ENCODE assay signal across 14 cellular contexts in genomic region chr17:76869878-76870714, GRCh38. TPM values are rescaled to one million over a fixed set of nuclear protein-coding genes. Genes with fewer than 3 reads are reported as not detected.
A peak's percentile ranks its signal among the peaks of the same experiment; 100 is the strongest.
DNase-seq lines count a peak whose midpoint lies in the region; ATAC-seq, FAIRE-seq and TF ChIP-seq lines count a peak whose summit lies in the region.
"Had no signal": no experiment of that assay in that cellular context is flagged by ENCODE, and none has a peak within 500 bp of the region (broad histone marks: within the 10 kb centered on the region; RNA-seq: fewer than 3 reads in every experiment).

No MANE protein-coding gene starts in this region.

- no peaks in the 10 kb centered on the region for H3K79me2 ChIP-seq in GM12878 (ENCODE audit: control insufficient read depth, insufficient read depth, low read length)

- RAD21 ChIA-PET in GM12878 (lab: Charles Lee; ENCODE audit: unreplicated experiment): interaction anchor here (2.2 kb wide), 1 partner anchor 196 kb away, joined by 5 read pairs; no protein-coding TSS in a partner anchor

- H4K20me1 ChIP-seq in GM12878 (ENCODE audit: control insufficient read depth, insufficient read depth): no peaks in the 10 kb centered on the region

- H3K4me3 ChIP-seq in HEK293 (ENCODE audit: low read depth, low read length): no peak overlapping the region
- no peak overlapping the region for H3K4me3 ChIP-seq in GM12878
- peak overlapping the region; percentile 43 for H3K4me3 ChIP-seq in kidney epithelial cell (ENCODE audit: low read depth, low read length)
- peak overlapping the region in 1 of 2 donors; percentile 2 for H3K4me3 ChIP-seq in tibial artery

- TF ChIP-seq POLR2A in GM12878 (IDR thresholded peaks at IDR 0.05; ENCODE audit: low read depth, low read length): no peak

- intact Hi-C loops in GM12878 (cut with micrococcal nuclease; ENCODE audit: unreplicated experiment) (loop anchor here (2.0 to 10.0 kb wide), 2 partner anchors 187 to 375 kb away; no protein-coding TSS in a partner anchor), tibial artery (cut with DNase I; ENCODE audit: low total_unique reads) (loop anchor here (5.0 to 10.0 kb wide), 2 partner anchors 187 to 375 kb away; no protein-coding TSS in a partner anchor)

- H3K27ac Mint-ChIP-seq in activated CD4-positive, alpha-beta T cell treated with anti-CD3 and anti-CD28 coated beads, Interleukin-2, amount 10 ng/mL, durations not matched to agents 7 days and 5 days: no peak overlapping the region
- H3K27ac Mint-ChIP-seq: natural killer cell had no signal

- H3K9me3 ChIP-seq in HEK293 (ENCODE audit: control insufficient read depth, insufficient read depth, low read depth, low read length) (no peaks in the 10 kb centered on the region), GM12878 (replicated peaks; ENCODE audit: control insufficient read depth, insufficient read depth, low read length) (peaks cover 3% of the 10 kb centered on the region; the same call in 1 of the 3 replicates), tibial artery (no peaks in the 10 kb centered on the region)

- WGBS in GM12878 (ENCODE audit: insufficient coverage, insufficient replicate concordance, low lambda C conversion rate, missing lambda C conversion rate): 25% methylated on average over 50 of the region's 58 CpGs

- H3K4me3 Mint-ChIP-seq in activated CD4-positive, alpha-beta T cell treated with anti-CD3 and anti-CD28 coated beads, Interleukin-2, amount 10 ng/mL, durations not matched to agents 7 days and 5 days: no peak overlapping the region
- H3K4me3 Mint-ChIP-seq: natural killer cell had no signal

- BruUV-seq in GM12878 (replicated peaks; lab: Mats Ljungman, UMichigan): no TSS peak

- CTCF ChIA-PET in HEK293 (lab: Yijun Ruan, JAX) (interaction anchor here (0.6 to 3.8 kb wide), 5 partner anchors 19 to 1143 kb away, joined by 4 to 61 read pairs (median 4); no protein-coding TSS in a partner anchor), GM12878 (lab: Yijun Ruan, JAX) (interaction anchor here (1.0 to 3.7 kb wide), 4 partner anchors 10 to 196 kb away, joined by 3 to 16 read pairs (median 4); no protein-coding TSS in a partner anchor)
- CTCF ChIA-PET in activated CD4-positive, alpha-beta T cell treated with anti-CD3 and anti-CD28 coated beads, Interleukin-2, amount 10 ng/mL, durations not matched to agents 7 days and 5 days (lab: Charles Lee): interaction anchor here (0.8 to 2.2 kb wide), 2 partner anchors 186 to 199 kb away, joined by 3 to 9 read pairs; no protein-coding TSS in a partner anchor

- peaks cover 34% of the 10 kb centered on the region for H3K27me3 Mint-ChIP-seq in activated CD4-positive, alpha-beta T cell treated with anti-CD3 and anti-CD28 coated beads, Interleukin-2, amount 10 ng/mL, durations not matched to agents 7 days and 5 days

- H2AFZ ChIP-seq in GM12878 (ENCODE audit: control insufficient read depth, low read depth, low read length): no peak overlapping the region

- TF ChIP-seq EP300 in GM12878 (IDR thresholded peaks at IDR 0.05; ENCODE audit: borderline replicate concordance in 1 of 2, control insufficient read depth in 1 of 2, low read depth in 2 of 2, low read length in 2 of 2): no peak

- no peak for TF ChIP-seq CTCF in HEK293 (tag by site-specific recombination; IDR thresholded peaks at IDR 0.05)
- TF ChIP-seq CTCF in GM12878 (IDR thresholded peaks at IDR 0.05 in 2 of 3, conservative IDR thresholded peaks at IDR 0.05 in 1 of 3; ENCODE audit: control insufficient read depth in 2 of 3, extremely low read depth in 1 of 3, insufficient read depth in 1 of 3, low read depth in 3 of 3, low read length in 3 of 3): no peak
- no peak for TF ChIP-seq CTCF in kidney epithelial cell (IDR thresholded peaks at IDR 0.05; ENCODE audit: insufficient read depth, low read length, poor library complexity, severe bottlenecking)
- no peak for TF ChIP-seq CTCF in tibial artery (IDR thresholded peaks at IDR 0.05)

- H3K36me3 ChIP-seq in HEK293 (ENCODE audit: control insufficient read depth in 2 of 2, insufficient read depth in 1 of 2, low read length in 2 of 2): peaks cover 0 to 18% of the 10 kb centered on the region in 2 experiments; a peak in 1 of 3 replicates
- no peaks in the 10 kb centered on the region for H3K36me3 ChIP-seq in GM12878 (ENCODE audit: control insufficient read depth in 2 of 2, insufficient read depth in 2 of 2, low read length in 1 of 2)
- no peaks in the 10 kb centered on the region for H3K36me3 ChIP-seq in kidney epithelial cell (ENCODE audit: control insufficient read depth, insufficient read depth, low read length)
- no peaks in the 10 kb centered on the region for H3K36me3 ChIP-seq in tibial artery

- H3K4me2 ChIP-seq in GM12878 (ENCODE audit: control insufficient read depth, insufficient read depth): no peak overlapping the region

- H3K27me3 ChIP-seq in GM12878 (replicated peaks in 1 of 2; ENCODE audit: control insufficient read depth in 2 of 2, insufficient read depth in 2 of 2, low read length in 1 of 2) (peaks cover 0 to 5% of the 10 kb centered on the region in 2 experiments; a peak in 3 of 4 replicates), kidney epithelial cell (ENCODE audit: control insufficient read depth, insufficient read depth, low read length) (peaks cover 18% of the 10 kb centered on the region), tibial artery (peaks cover 6 to 82% of the 10 kb centered on the region in 2 donors)

- DNase-seq in AG08396 (ENCODE audit: low spot score) (peak; percentile 64), GM12878 (ENCODE audit: low read depth, low spot score) (no peak), kidney epithelial cell (ENCODE audit: low read depth) (no peak), T-helper 9 cell (no peak), tibial artery (no peak), NCI-H774 (lab: John Stamatoyannopoulos, UW) (no peak)
- DNase-seq in activated CD4-positive, alpha-beta T cell treated with anti-CD3 and anti-CD28 coated beads, Interleukin-2, amount 10 ng/mL, durations not matched to agents 7 days and 5 days: no peak
- DNase-seq: GDM1; natural killer cell; NCI-H446 treated with DMSO at 0.1 percent for 48 hours; SHP77; stimulated activated CD4-positive, alpha-beta T cell treated with anti-CD3 and anti-CD28 coated beads, Interleukin-15, amount 100 ng/mL, for 24 hours had no signal

- H3K9ac ChIP-seq in GM12878 (ENCODE audit: control insufficient read depth, insufficient read depth, low read length): no peak overlapping the region

- SMC1A ChIA-PET in GM12878 (lab: Charles Lee; ENCODE audit: uncharacterized antibody, unreplicated experiment): no interaction called here

- H3K27ac ChIP-seq in HEK293 (ENCODE audit: extremely low read depth, low read depth, low read length) (no peak overlapping the region), GM12878 (ENCODE audit: control insufficient read depth, insufficient read depth) (no peak overlapping the region), tibial artery (no peak overlapping the region)

- FAIRE-seq in GM12878 (lab: Jason Lieb, UNC): no peak
- FAIRE-seq: keratinocyte had no signal

- POLR2A ChIA-PET in HEK293 (lab: Yijun Ruan, JAX): no interaction called here
- POLR2A ChIA-PET in GM12878 (lab: Charles Lee): no interaction called here
- POLR2A ChIA-PET in activated CD4-positive, alpha-beta T cell treated with anti-CD3 and anti-CD28 coated beads, Interleukin-2, amount 10 ng/mL, durations not matched to agents 7 days and 5 days (lab: Charles Lee): no interaction called here

- no peak for ATAC-seq in GM12878
- ATAC-seq: natural killer cell had no signal

- no peaks in the 10 kb centered on the region; the same call in 1 of the 2 replicates for H3K4me1 ChIP-seq in HEK293 (ENCODE audit: control insufficient read depth, insufficient read depth, low read length)
- no peaks in the 10 kb centered on the region; the same call in 1 of the 2 replicates for H3K4me1 ChIP-seq in GM12878 (ENCODE audit: control insufficient read depth, insufficient read depth, low read length)
- peaks cover 0 to 26% (median 20%) of the 10 kb centered on the region in 4 donors for H3K4me1 ChIP-seq in tibial artery

- no peaks in the 10 kb centered on the region for H3K36me3 Mint-ChIP-seq in activated CD4-positive, alpha-beta T cell treated with anti-CD3 and anti-CD28 coated beads, Interleukin-2, amount 10 ng/mL, durations not matched to agents 7 days and 5 days (ENCODE audit: low read depth)
- H3K36me3 Mint-ChIP-seq: natural killer cell had no signal

- no peak for TF ChIP-seq RAD21 in GM12878 (IDR thresholded peaks at IDR 0.05; ENCODE audit: insufficient read depth, low read depth, low read length)

- peaks cover 8% of the 10 kb centered on the region for H3K4me1 Mint-ChIP-seq in activated CD4-positive, alpha-beta T cell treated with anti-CD3 and anti-CD28 coated beads, Interleukin-2, amount 10 ng/mL, durations not matched to agents 7 days and 5 days

- peaks cover 4% of the 10 kb centered on the region for H3K9me3 Mint-ChIP-seq in activated CD4-positive, alpha-beta T cell treated with anti-CD3 and anti-CD28 coated beads, Interleukin-2, amount 10 ng/mL, durations not matched to agents 7 days and 5 days
- H3K9me3 Mint-ChIP-seq: natural killer cell had no signal

- in situ Hi-C loops in GM12878 (cut with MboI): loop anchor here (5.0 kb wide), 1 partner anchor 377 kb away; no protein-coding TSS in a partner anchor

TF ChIP-seq in HEK293, 187 proteins besides CTCF, POLR2A, EP300 and RAD21 (continues in another document):
- no peak for TF ChIP-seq ZNF140 (tag by site-specific recombination; IDR thresholded peaks at IDR 0.05)
- TF ChIP-seq ZNF558 (tag by site-specific recombination; IDR thresholded peaks at IDR 0.05): no peak

TF ChIP-seq in GM12878, 131 proteins besides CTCF, POLR2A, EP300 and RAD21 (continues in another document):
- TF ChIP-seq CHD1 (IDR thresholded peaks at IDR 0.05; ENCODE audit: low read depth, low read length): no peak

RNA-seq across cellular contexts. Expression of gene MGAT5B, which starts 1.9 kb away (rescaled TPM):
- not detected in 2 replicates for total RNA-seq in GM12878 (2013; cell fraction: nucleolus; rRNA removed)
- total RNA-seq in GM12878 (2014; rRNA removed) (not detected in 2 replicates), GM12878 (2014; rRNA removed; fragmentation: Illumina TruSeq; extraction: Trizol) (not detected in 2 replicates), GM12878 (2021) (0.13 TPM in 1 of 2 replicates, not detected in the other), kidney epithelial cell (4.8 and 5.1 TPM in 2 replicates)
- not detected for polyA plus RNA-seq in GM12878 (2011; ENCODE audit: low read depth)
- polyA plus RNA-seq in GM12878 (2011; rRNA removed) (not detected in 2 replicates), GM12878 (2014; fragmentation: Illumina TruSeq; extraction: Trizol) (not detected in 2 replicates), GM12878 (2014; fragmentation: Nextera tagmentation; extraction: Ambion mirVana) (not detected), GM12878 (2014; rRNA removed) (not detected in 2 replicates), GM12878 (2016; fragmentation: Nextera tagmentation; extraction: Ambion mirVana) (not detected)
- not detected in 2 replicates for polyA plus RNA-seq in GM12878 (2011; cell fraction: cytosol; rRNA removed)
- not detected in 2 replicates for polyA plus RNA-seq in GM12878 (2011; cell fraction: nucleus; rRNA removed)
- not detected in 2 replicates for polyA plus RNA-seq in GM12878 (2012)
- not detected in 2 replicates for polyA minus RNA-seq in GM12878 (2011; rRNA and poly(A)+ RNA removed)
- not detected in 2 replicates for polyA minus RNA-seq in GM12878 (2011; cell fraction: cytosol; rRNA and poly(A)+ RNA removed)
- polyA minus RNA-seq in GM12878 (2011; cell fraction: nucleus; rRNA and poly(A)+ RNA removed): not detected in 2 replicates
- total RNA-seq in activated CD4-positive, alpha-beta T cell treated with anti-CD3 and anti-CD28 coated beads, Interleukin-2, amount 10 ng/mL, durations not matched to agents 7 days and 5 days: under 1 TPM; 0.12 to 0.45 TPM
- total RNA-seq: natural killer cell had no signal
